In the genomic region with DNA sequence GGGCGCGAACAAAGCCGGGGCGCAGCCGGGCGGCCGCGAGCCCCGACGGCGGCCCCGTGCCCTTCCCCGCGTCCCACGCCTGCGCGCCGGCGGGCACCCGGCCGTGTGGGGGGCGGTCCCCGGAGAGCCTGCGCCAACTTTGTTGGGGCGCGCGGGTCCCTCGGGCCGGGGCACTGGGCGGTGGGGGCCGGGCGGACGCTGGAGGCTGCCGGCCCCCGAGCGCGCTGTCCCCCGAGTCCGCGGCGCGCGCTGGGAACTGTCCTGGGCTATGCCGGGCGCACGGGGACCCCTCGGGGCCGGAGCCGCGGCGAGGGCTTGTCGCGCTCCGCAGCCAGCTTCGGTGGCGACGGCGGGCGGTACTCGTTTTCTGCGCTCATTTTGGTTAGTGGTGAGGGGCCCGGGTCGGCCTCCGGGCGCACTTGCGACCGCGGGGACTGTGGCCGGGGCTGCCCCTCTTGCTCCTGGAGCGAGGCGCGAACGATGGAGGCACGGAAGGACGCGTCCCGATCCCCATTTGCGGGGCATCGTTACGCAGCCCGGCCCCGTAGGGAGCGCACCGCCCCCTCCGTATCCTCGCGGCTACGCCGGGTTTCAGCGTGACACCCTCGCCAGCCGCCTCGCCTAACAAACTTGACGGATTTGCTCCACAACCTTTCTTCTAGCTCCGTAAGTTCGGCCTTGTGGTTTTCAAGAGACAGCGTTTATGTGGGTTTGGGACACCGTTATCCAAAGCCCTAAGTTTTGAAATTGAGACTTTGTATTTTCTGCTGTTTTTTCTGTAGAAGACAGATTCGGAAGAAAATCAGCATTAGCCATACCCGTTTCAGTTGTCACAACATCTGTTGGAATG, we compare ENCODE assay signal across 8 cellular contexts. TPM values are rescaled to one million over a fixed set of nuclear protein-coding genes. Genes with fewer than 3 reads are reported as not detected.
DNase-seq lines count a peak whose midpoint lies in the region; ATAC-seq, FAIRE-seq and TF ChIP-seq lines count a peak whose summit lies in the region.

No MANE protein-coding gene starts in this region.

- H3K27ac ChIP-seq in OCI-LY3 (ENCODE audit: low read length): no peak overlapping the region

- peak overlapping the region; percentile 90 for H3K4me2 ChIP-seq in OCI-LY3 (ENCODE audit: low read length)

- H3K9ac ChIP-seq in OCI-LY3 (ENCODE audit: low read length): peak overlapping the region; percentile 58

- TF ChIP-seq CTCF in OCI-LY3 (IDR thresholded peaks at IDR 0.05; ENCODE audit: low read depth, low read length): no peak
- no peak for TF ChIP-seq CTCF in omental fat pad (IDR thresholded peaks at IDR 0.05)

- FAIRE-seq in frontal cortex (lab: Jason Lieb, UNC): no peak

- peaks cover 28% of the 10 kb centered on the region for H3K36me3 ChIP-seq in OCI-LY3 (replicated peaks; ENCODE audit: low read depth, low read length)

- H4K20me1 ChIP-seq in OCI-LY3 (ENCODE audit: insufficient read depth, low read length): peaks cover 71% of the 10 kb centered on the region

- peak overlapping the region; percentile 84 for H3K4me3 ChIP-seq in OCI-LY3 (ENCODE audit: low read length)

- DNase-seq in Right ventricle myocardium inferior (ENCODE audit: missing footprints): peak; percentile 77
- no peak for DNase-seq in cardiac septum (ENCODE audit: low spot score)
- peak; percentile 35 for DNase-seq in activated T-helper 9 cell treated with anti-CD3 and anti-CD28 coated beads, Interleukin-2, amount 50 U/mL, for 16 hours (ENCODE audit: low read depth)
- DNase-seq in frontal cortex (ENCODE audit: low spot score in 2 of 2): peak; percentile 55 to 65
- DNase-seq in omental fat pad (ENCODE audit: low spot score): no peak

- H2AFZ ChIP-seq in OCI-LY3 (ENCODE audit: low read depth, low read length): no peak overlapping the region

- peak; percentile 36 for ATAC-seq in Right ventricle myocardium inferior
- ATAC-seq in HG03025 (IDR thresholded peaks at IDR 0.05; ENCODE audit: low FRiP score, unreplicated experiment): peak; percentile 24
- peak; percentile 35 for ATAC-seq in omental fat pad (ENCODE audit: low FRiP score)
- ATAC-seq in HG02870 (IDR thresholded peaks at IDR 0.05; ENCODE audit: unreplicated experiment): no peak

- intact Hi-C loops in Right ventricle myocardium inferior (cut with DNase I): loop anchor here (2.0 to 10.0 kb wide), 6 partner anchors 21 to 231 kb away; partner anchors contain the start of genes LSM14B, MTG2, OSBPL2 and TAF4
- intact Hi-C loops in cardiac septum (cut with DNase I): loop anchor here (2.0 to 5.0 kb wide), 2 partner anchors 21 to 82 kb away; partner anchors contain the start of gene LSM14B

- H3K9me3 ChIP-seq in OCI-LY3 (ENCODE audit: insufficient read depth, low read length): no peaks in the 10 kb centered on the region

- H3K79me2 ChIP-seq in OCI-LY3 (ENCODE audit: low read length): peaks cover 95% of the 10 kb centered on the region

- H3K27me3 ChIP-seq in OCI-LY3 (ENCODE audit: low read depth, low read length): no peaks in the 10 kb centered on the region

- peaks cover 19% of the 10 kb centered on the region for H3K4me1 ChIP-seq in OCI-LY3 (ENCODE audit: low read length)

RNA-seq across cellular contexts. Expression of gene SS18L1, which starts 0.6 kb away (rescaled TPM):
- 7.8 TPM for total RNA-seq in Right ventricle myocardium inferior
- 8.0 TPM for total RNA-seq in cardiac septum
- 86.0 TPM for total RNA-seq in frontal cortex
- total RNA-seq in omental fat pad: 10 to 100 TPM; 10.3 to 23.4 (median 12.3) TPM

RNA-seq across cellular contexts. Expression of gene PSMA7, which starts 1.0 kb away (rescaled TPM):
- total RNA-seq in Right ventricle myocardium inferior (230 TPM), cardiac septum (198 TPM), frontal cortex (124 TPM), omental fat pad (100 to 1,000 TPM; 345 to 725 (median 409) TPM)

RNA-seq across cellular contexts. Expression of gene LSM14B, which starts 21.9 kb away (rescaled TPM):
- total RNA-seq in Right ventricle myocardium inferior: 55.2 TPM
- 51.0 TPM for total RNA-seq in cardiac septum
- total RNA-seq in frontal cortex: 97.8 TPM
- 10 to 100 TPM; 13.1 to 23.8 (median 16.0) TPM for total RNA-seq in omental fat pad

RNA-seq across cellular contexts. Expression of gene MTG2, which starts 38.6 kb away (rescaled TPM):
- total RNA-seq in Right ventricle myocardium inferior (21.6 TPM), cardiac septum (26.6 TPM), frontal cortex (17.5 TPM), omental fat pad (10 to 100 TPM; 19.3 to 32.5 (median 26.3) TPM)

Comparison
In these comparisons a context has a peak if more than half of its experiments do, and no peak if none do; other contexts are left out.
1. DNase-seq: peak in Right ventricle myocardium inferior (single experiment), activated T-helper 9 cell treated with anti-CD3 and anti-CD28 coated beads, Interleukin-2, amount 50 U/mL, for 16 hours (single experiment) and frontal cortex (2 of 2); none in cardiac septum (single experiment) and omental fat pad (single experiment).